8 cellular contexts compared by ENCODE assay signal in genomic region chr11:67483901-67484665, GRCh38. TPM values are rescaled to one million over a fixed set of nuclear protein-coding genes. Genes with fewer than 3 reads are reported as not detected.
A peak's percentile ranks its signal among the peaks of the same experiment; 100 is the strongest.
DNase-seq lines count a peak whose midpoint lies in the region; ATAC-seq and TF ChIP-seq lines count a peak whose summit lies in the region.

No MANE protein-coding gene starts in this region.

- no peaks in the 10 kb centered on the region for H3F3A ChIP-seq in smooth muscle cell (ENCODE audit: low read depth)

- H3K27ac ChIP-seq in smooth muscle cell (ENCODE audit: low read depth), result no peak overlapping the region

- H3K36me3 ChIP-seq in smooth muscle cell (ENCODE audit: low read depth), result no peaks in the 10 kb centered on the region

- TF ChIP-seq POLR2A in GM18505 (IDR thresholded peaks at IDR 0.05; ENCODE audit: borderline replicate concordance, extremely low read depth, insufficient read depth, insufficient read length), result peak; percentile 10

- no peak overlapping the region for H3K9ac ChIP-seq in smooth muscle cell (ENCODE audit: low read depth)

- H3K4me2 ChIP-seq in smooth muscle cell, result peak overlapping the region; percentile 83

- no peaks in the 10 kb centered on the region for H3K27me3 ChIP-seq in smooth muscle cell (ENCODE audit: low read depth)

- H3K4me3 ChIP-seq in epithelial cell of esophagus (ENCODE audit: low read length) (peak overlapping the region; percentile 86), smooth muscle cell (peak overlapping the region; percentile 56)

- no peak for ATAC-seq in GM18505 (IDR thresholded peaks at IDR 0.05; ENCODE audit: unreplicated experiment)

- WGBS in smooth muscle cell (ENCODE audit: low lambda C conversion rate), result 91% methylated on average over 15 of the region's 15 CpGs

- no peaks in the 10 kb centered on the region for H3K9me3 ChIP-seq in smooth muscle cell (replicated peaks; ENCODE audit: low read depth)

- TF ChIP-seq CTCF in epithelial cell of esophagus (IDR thresholded peaks at IDR 0.05; ENCODE audit: insufficient read depth, low read depth, low read length, missing control alignments) (no peak), smooth muscle cell (IDR thresholded peaks at IDR 0.05; ENCODE audit: borderline replicate concordance, insufficient read depth, poor library complexity, severe bottlenecking) (no peak)

- peaks cover 5% of the 10 kb centered on the region for H3K79me2 ChIP-seq in smooth muscle cell (ENCODE audit: low read depth)

- no peaks in the 10 kb centered on the region for H4K20me1 ChIP-seq in smooth muscle cell (ENCODE audit: low read depth)

- no peak overlapping the region for H2AFZ ChIP-seq in smooth muscle cell (ENCODE audit: low read depth)

- peaks cover 8% of the 10 kb centered on the region for H3K4me1 ChIP-seq in smooth muscle cell (ENCODE audit: low read depth)

- peak; percentile 25 for DNase-seq in T-helper 22 cell (ENCODE audit: low read depth)
- no peak for DNase-seq in epithelial cell of esophagus (ENCODE audit: low read depth)
- DNase-seq in smooth muscle cell (lab: John Stamatoyannopoulos, UW; ENCODE audit: unreplicated experiment), result no peak
- DNase-seq in NCI-H1092 (lab: John Stamatoyannopoulos, UW), result no peak
- DNase-seq in NCI-H82 treated with DMSO at 0.1 percent for 48 hours (lab: John Stamatoyannopoulos, UW; ENCODE audit: unreplicated experiment), result no peak
- no peak for DNase-seq in NCI-H2227 (lab: John Stamatoyannopoulos, UW; ENCODE audit: unreplicated experiment)
- DNase-seq in pons (ENCODE audit: low spot score), result no peak

RNA-seq across cellular contexts. Expression of gene AIP, which starts 1.3 kb away (rescaled TPM):
- 35.3 and 36.8 TPM in 2 replicates for total RNA-seq in smooth muscle cell
- 57.8 and 61.5 TPM in 2 replicates for polyA plus RNA-seq in smooth muscle cell

RNA-seq across cellular contexts. Expression of gene TMEM134, which starts 15.0 kb away (rescaled TPM):
- 88.3 and 135 TPM in 2 replicates for total RNA-seq in smooth muscle cell
- 114 and 149 TPM in 2 replicates for polyA plus RNA-seq in smooth muscle cell

RNA-seq across cellular contexts. Expression of gene PITPNM1, which starts 21.1 kb away (rescaled TPM):
- total RNA-seq in smooth muscle cell, result 27.6 and 28.9 TPM in 2 replicates
- polyA plus RNA-seq in smooth muscle cell, result 35.0 and 48.2 TPM in 2 replicates

RNA-seq across cellular contexts. Expression of gene CDK2AP2, which starts 23.9 kb away (rescaled TPM):
- total RNA-seq in smooth muscle cell, result 27.0 and 34.0 TPM in 2 replicates
- polyA plus RNA-seq in smooth muscle cell, result 94.2 and 101 TPM in 2 replicates

RNA-seq across cellular contexts. Expression of gene CABP4, which starts 28.9 kb away (rescaled TPM):
- not detected in 2 replicates for total RNA-seq in smooth muscle cell
- 2.1 TPM in 1 of 2 replicates, not detected in the other for polyA plus RNA-seq in smooth muscle cell
